Comparison of ENCODE assay signal across 7 cellular contexts in the genomic region with DNA sequence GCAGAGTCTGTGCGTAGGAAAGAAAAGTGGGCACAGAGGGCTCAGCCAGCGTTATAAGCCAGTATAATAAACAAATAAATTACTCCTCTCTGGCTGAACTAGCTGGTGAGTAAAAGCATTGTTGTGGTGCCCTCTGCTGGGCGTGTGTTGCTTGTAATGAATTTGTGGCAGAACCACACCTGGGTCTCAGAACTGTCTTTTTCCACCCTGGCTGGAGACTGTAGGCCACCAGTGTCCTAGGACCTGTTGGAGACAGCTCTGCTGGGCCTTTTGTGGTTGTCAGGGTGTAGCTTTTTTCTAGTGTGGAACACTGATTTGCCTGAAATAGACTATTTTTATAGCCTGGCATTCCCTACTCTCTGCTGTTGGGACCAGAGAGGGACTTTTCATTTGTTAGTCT.
DNase-seq lines count a peak whose midpoint lies in the region; ATAC-seq and TF ChIP-seq lines count a peak whose summit lies in the region.

No MANE protein-coding gene starts in this region.

- intact Hi-C loops in esophagus squamous epithelium (cut with DNase I) = no loop called here

- H3K4me1 ChIP-seq in NT2/D1 (ENCODE audit: insufficient read depth, insufficient read length) = no peaks in the 10 kb centered on the region
- H3K4me1 ChIP-seq in esophagus squamous epithelium = no peaks in the 10 kb centered on the region

- H3K27me3 Mint-ChIP-seq in nephron (ENCODE audit: low read depth) = no peaks in the 10 kb centered on the region

- no peaks in the 10 kb centered on the region for H3K4me1 Mint-ChIP-seq in nephron

- H3K4me3 Mint-ChIP-seq in nephron = no peak overlapping the region

- TF ChIP-seq POLR2A in esophagus squamous epithelium (IDR thresholded peaks at IDR 0.05) = no peak

- H3K9me3 ChIP-seq in NT2/D1 (ENCODE audit: insufficient read depth, low read length) (no peaks in the 10 kb centered on the region), esophagus squamous epithelium (no peaks in the 10 kb centered on the region)

- 5 to 11% methylated on average over 3 of the region's 3 CpGs for WGBS in esophagus squamous epithelium, 2 donors

- no peak overlapping the region for H3K27ac Mint-ChIP-seq in nephron

- no peaks in the 10 kb centered on the region for H3K36me3 ChIP-seq in NT2/D1 (ENCODE audit: insufficient read depth, insufficient read length, low read length)
- H3K36me3 ChIP-seq in esophagus squamous epithelium = no peaks in the 10 kb centered on the region

- H3K9me3 Mint-ChIP-seq in nephron = no peaks in the 10 kb centered on the region

- H3K9ac ChIP-seq in NT2/D1 (ENCODE audit: insufficient read length, low read depth) = no peak overlapping the region

- H3K27me3 ChIP-seq in NT2/D1 (ENCODE audit: insufficient read depth, insufficient read length) = no peaks in the 10 kb centered on the region
- no peaks in the 10 kb centered on the region for H3K27me3 ChIP-seq in esophagus squamous epithelium

- no peak overlapping the region for H3K4me3 ChIP-seq in NT2/D1 (ENCODE audit: insufficient read length, low read depth)
- no peak overlapping the region for H3K4me3 ChIP-seq in esophagus squamous epithelium

- peak; percentile 46 for DNase-seq in GM10266 (ENCODE audit: extremely low spot score)
- peak; percentile 66 for DNase-seq in NT2/D1 (ENCODE audit: low read depth, low spot score)
- DNase-seq in activated T-cell treated with anti-CD3 and anti-CD28 coated beads for 24 hours (ENCODE audit: low read depth) = peak; percentile 38
- no peak for DNase-seq in esophagus squamous epithelium (lab: John Stamatoyannopoulos, UW)
- peak; percentile 55 for DNase-seq in stromal cell of bone marrow (ENCODE audit: low read depth)

- H3K27ac ChIP-seq in esophagus squamous epithelium = no peak overlapping the region

- no peaks in the 10 kb centered on the region for H3K36me3 Mint-ChIP-seq in nephron (ENCODE audit: low read depth)

- ATAC-seq in HG03378 (IDR thresholded peaks at IDR 0.05; ENCODE audit: unreplicated experiment) = peak; percentile 60

- TF ChIP-seq CTCF in GM10266 (IDR thresholded peaks at IDR 0.05; ENCODE audit: control insufficient read depth, insufficient read depth, low read depth, missing control alignments) (peak; percentile 74), esophagus squamous epithelium (IDR thresholded peaks at IDR 0.05) (peak; percentile 44 to 70 (median 65)), nephron (IDR thresholded peaks at IDR 0.05; ENCODE audit: unreplicated experiment in 3 of 3) (peak; percentile 75 to 88 (median 83))
